In genomic region chr7:46011059-46011458, GRCh38 we compare ENCODE assay signal across 16 cellular contexts.
DNase-seq lines count a peak whose midpoint lies in the region; ATAC-seq and TF ChIP-seq lines count a peak whose summit lies in the region.
"Had no signal": no experiment of that assay in that cellular context is flagged by ENCODE, and none has a peak within 500 bp of the region (broad histone marks: within the 10 kb centered on the region; RNA-seq: fewer than 3 reads in every experiment).

No MANE protein-coding gene starts in this region.

- WGBS in adrenal gland, 4 donors, result 69 to 95% (median 88%) methylated on average over 2 of the region's 2 CpGs

- intact Hi-C loops in activated CD4-positive, alpha-beta T cell treated with anti-CD3 and anti-CD28 coated beads, Interleukin-2, amount 10 ng/mL, durations not matched to agents 24 days and 14 days (cut with micrococcal nuclease), result no loop called here
- intact Hi-C loops in adrenal gland (cut with DNase I), result no loop called here

- H3K4me3 ChIP-seq in adrenal gland, result no peak overlapping the region
- H3K4me3 ChIP-seq: BLaER1, GM12878 had no signal

- no peaks in the 10 kb centered on the region for H3K4me1 Mint-ChIP-seq in activated CD4-positive, alpha-beta T cell treated with anti-CD3 and anti-CD28 coated beads, Interleukin-2, amount 10 ng/mL, durations not matched to agents 24 days and 14 days
- peaks cover 24% of the 10 kb centered on the region for H3K4me1 Mint-ChIP-seq in WTC11
- H3K4me1 Mint-ChIP-seq in activated T-cell treated with anti-CD3 and anti-CD28 coated beads, Interleukin-2, amount 50 U/mL, for 72 hours (ENCODE audit: low read depth), result no peaks in the 10 kb centered on the region
- H3K4me1 Mint-ChIP-seq: CD8-positive, alpha-beta memory T cell had no signal

- H3K27me3 Mint-ChIP-seq in activated CD4-positive, alpha-beta T cell treated with anti-CD3 and anti-CD28 coated beads, Interleukin-2, amount 10 ng/mL, durations not matched to agents 24 days and 14 days, result no peaks in the 10 kb centered on the region
- H3K27me3 Mint-ChIP-seq in WTC11 (ENCODE audit: low read depth), result no peaks in the 10 kb centered on the region
- H3K27me3 Mint-ChIP-seq in activated T-cell treated with anti-CD3 and anti-CD28 coated beads, Interleukin-2, amount 50 U/mL, for 72 hours (ENCODE audit: low read depth), result no peaks in the 10 kb centered on the region

- H3K4me1 ChIP-seq in adrenal gland (replicated peaks in 1 of 2), result no peaks in the 10 kb centered on the region
- H3K4me1 ChIP-seq: Caco-2 had no signal

- H3K9me3 ChIP-seq in adrenal gland (replicated peaks in 1 of 3), result no peaks in the 10 kb centered on the region
- H3K9me3 ChIP-seq: BLaER1, Caco-2 had no signal

- H3K4me3 Mint-ChIP-seq in activated CD4-positive, alpha-beta T cell treated with anti-CD3 and anti-CD28 coated beads, Interleukin-2, amount 10 ng/mL, durations not matched to agents 24 days and 14 days, result no peak overlapping the region
- H3K4me3 Mint-ChIP-seq in WTC11, result no peak overlapping the region
- H3K4me3 Mint-ChIP-seq in activated T-cell treated with anti-CD3 and anti-CD28 coated beads, Interleukin-2, amount 50 U/mL, for 72 hours, result no peak overlapping the region
- H3K4me3 Mint-ChIP-seq: CD8-positive, alpha-beta memory T cell; HFFc6 had no signal

- no peak overlapping the region for H3K27ac ChIP-seq in adrenal gland
- H3K27ac ChIP-seq: BLaER1 had no signal

- H3K27ac Mint-ChIP-seq in activated CD4-positive, alpha-beta T cell treated with anti-CD3 and anti-CD28 coated beads, Interleukin-2, amount 10 ng/mL, durations not matched to agents 24 days and 14 days, result no peak overlapping the region
- H3K27ac Mint-ChIP-seq in WTC11, result no peak overlapping the region
- no peak overlapping the region for H3K27ac Mint-ChIP-seq in activated T-cell treated with anti-CD3 and anti-CD28 coated beads, Interleukin-2, amount 50 U/mL, for 72 hours
- H3K27ac Mint-ChIP-seq: CD8-positive, alpha-beta memory T cell; HFFc6 had no signal

- DNase-seq in activated CD4-positive, alpha-beta T cell treated with anti-CD3 and anti-CD28 coated beads, Interleukin-2, amount 10 ng/mL, durations not matched to agents 24 days and 14 days, result peak; percentile 26
- DNase-seq in activated CD4-positive, alpha-beta T cell treated with anti-CD3 and anti-CD28 coated beads for 1 hour, result no peak
- DNase-seq in WTC11 (ENCODE audit: low spot score), result no peak
- peak; percentile 61 for DNase-seq in left kidney (ENCODE audit: low read depth, low spot score)
- no peak for DNase-seq in adrenal gland
- no peak for DNase-seq in activated T-cell treated with anti-CD3 and anti-CD28 coated beads, Interleukin-2, amount 50 U/mL, for 72 hours
- DNase-seq: 8988T; AML-193; Caco-2; CD8-positive, alpha-beta memory T cell; DMS53; HCEC 1CT; HFFc6 had no signal

- TF ChIP-seq POLR2A in adrenal gland (IDR thresholded peaks at IDR 0.05), result no peak

- no peaks in the 10 kb centered on the region for H3K27me3 ChIP-seq in adrenal gland
- H3K27me3 ChIP-seq: BLaER1 had no signal

- H3K9me3 Mint-ChIP-seq in activated CD4-positive, alpha-beta T cell treated with anti-CD3 and anti-CD28 coated beads, Interleukin-2, amount 10 ng/mL, durations not matched to agents 24 days and 14 days, result no peaks in the 10 kb centered on the region
- peaks cover 12% of the 10 kb centered on the region for H3K9me3 Mint-ChIP-seq in WTC11
- H3K9me3 Mint-ChIP-seq in activated T-cell treated with anti-CD3 and anti-CD28 coated beads, Interleukin-2, amount 50 U/mL, for 72 hours, result peaks cover 0 to 1% of the 10 kb centered on the region in 2 donors
- H3K9me3 Mint-ChIP-seq: HFFc6 had no signal

- CTCF ChIA-PET in WTC11 (lab: Charles Lee), result interaction anchor here (1.0 kb wide), 1 partner anchor 89 kb away, joined by 4 read pairs; no protein-coding TSS in a partner anchor

- TF ChIP-seq CTCF in WTC11 (IDR thresholded peaks at IDR 0.05), result no peak
- no peak for TF ChIP-seq CTCF in adrenal gland (IDR thresholded peaks at IDR 0.05)

- POLR2A ChIA-PET in WTC11 (lab: Charles Lee), result no interaction called here

- peak; percentile 25 for ATAC-seq in WTC11
- no peak for ATAC-seq in GM19463 (IDR thresholded peaks at IDR 0.05; ENCODE audit: unreplicated experiment)
- ATAC-seq in activated T-cell treated with anti-CD3 and anti-CD28 coated beads, Interleukin-2, amount 50 U/mL, for 72 hours (replicated peaks in 1 of 2), result no peak
- ATAC-seq: GM12878 had no signal

- no peaks in the 10 kb centered on the region for H3K36me3 ChIP-seq in adrenal gland (replicated peaks in 1 of 2)
- H3K36me3 ChIP-seq: BLaER1 had no signal

- no peaks in the 10 kb centered on the region for H3K36me3 Mint-ChIP-seq in activated CD4-positive, alpha-beta T cell treated with anti-CD3 and anti-CD28 coated beads, Interleukin-2, amount 10 ng/mL, durations not matched to agents 24 days and 14 days (ENCODE audit: low read depth)
- H3K36me3 Mint-ChIP-seq in WTC11, result no peaks in the 10 kb centered on the region
- H3K36me3 Mint-ChIP-seq in activated T-cell treated with anti-CD3 and anti-CD28 coated beads, Interleukin-2, amount 50 U/mL, for 72 hours (ENCODE audit: insufficient read depth in 2 of 2), result no peaks in the 10 kb centered on the region
- H3K36me3 Mint-ChIP-seq: CD8-positive, alpha-beta memory T cell had no signal

TF ChIP-seq in WTC11, 78 proteins besides CTCF, POLR2A, EP300 and RAD21 (continues in another document):
- TF ChIP-seq ZMAT4 (CRISPR knock-in tag; IDR thresholded peaks at IDR 0.05) (no peak), TP53 (CRISPR knock-in tag; IDR thresholded peaks at IDR 0.05) (no peak), PRRX2 (CRISPR knock-in tag; IDR thresholded peaks at IDR 0.05) (no peak), ZNF532 (CRISPR knock-in tag; IDR thresholded peaks at IDR 0.05; ENCODE audit: borderline replicate concordance) (no peak), ZNF219 (CRISPR knock-in tag; IDR thresholded peaks at IDR 0.05; ENCODE audit: borderline replicate concordance) (no peak), RELA (CRISPR knock-in tag; IDR thresholded peaks at IDR 0.05; ENCODE audit: borderline replicate concordance) (no peak), ATF1 (CRISPR knock-in tag; IDR thresholded peaks at IDR 0.05) (no peak), GTF2I (CRISPR knock-in tag; conservative IDR thresholded peaks at IDR 0.05) (no peak), NFE2L1 (CRISPR knock-in tag; IDR thresholded peaks at IDR 0.05) (no peak), TCF7 (CRISPR knock-in tag; IDR thresholded peaks at IDR 0.05; ENCODE audit: low read depth) (no peak), PREB (CRISPR knock-in tag; IDR thresholded peaks at IDR 0.05; ENCODE audit: borderline replicate concordance) (no peak), E2F1 (CRISPR knock-in tag; IDR thresholded peaks at IDR 0.05) (no peak)

Comparison
In these comparisons a context has a peak if more than half of its experiments do, and no peak if none do; other contexts are left out.
1. DNase-seq: peak in activated CD4-positive, alpha-beta T cell treated with anti-CD3 and anti-CD28 coated beads, Interleukin-2, amount 10 ng/mL, durations not matched to agents 24 days and 14 days (single experiment) and left kidney (single experiment); none in activated CD4-positive, alpha-beta T cell treated with anti-CD3 and anti-CD28 coated beads for 1 hour (single experiment), WTC11 (single experiment), adrenal gland (0 of 7) and activated T-cell treated with anti-CD3 and anti-CD28 coated beads, Interleukin-2, amount 50 U/mL, for 72 hours (0 of 2).